In genomic region chr4:189722324-189723003, GRCh38 we compare ENCODE assay signal across 8 cellular contexts.
DNase-seq lines count a peak whose midpoint lies in the region; ATAC-seq and TF ChIP-seq lines count a peak whose summit lies in the region.
"Not testable (repeated sequence)": the region's sequence is repeated elsewhere in the genome, so short reads cannot be mapped to it uniquely, and the experiment has no call there.

No MANE protein-coding gene starts in this region.

- not testable (repeated sequence) for H3K27me3 ChIP-seq in A673 (replicated peaks; ENCODE audit: insufficient read depth, low read depth, low read length, poor library complexity); brain microvascular endothelial cell (replicated peaks); right lobe of liver; sigmoid colon

- not testable (repeated sequence) for H3K36me3 ChIP-seq in A673 (ENCODE audit: insufficient read depth, low read length, poor library complexity, severe bottlenecking); brain microvascular endothelial cell (replicated peaks); right lobe of liver; sigmoid colon

- H3K27ac ChIP-seq in A673 (ENCODE audit: low read depth, low read length, poor library complexity, severe bottlenecking); brain microvascular endothelial cell; right lobe of liver: not testable (repeated sequence)
- peak overlapping the region in 2 of 4 donors; percentile 31 to 61 for H3K27ac ChIP-seq in sigmoid colon

- in situ Hi-C loops in brain microvascular endothelial cell (cut with HindIII; ENCODE audit: low pct_ligation_motif_present, low sequenced_read_pairs), result not testable (repeated sequence)

- not testable (repeated sequence) for H3K4me3 ChIP-seq in A673 (ENCODE audit: low read depth, low read length, poor library complexity, severe bottlenecking); brain microvascular endothelial cell (ENCODE audit: low read depth, low read length); fibroblast of villous mesenchyme (ENCODE audit: low read depth, low read length)
- H3K4me3 ChIP-seq in right lobe of liver (peak overlapping the region in 1 of 3 donors; percentile 26), sigmoid colon (peak overlapping the region in 2 of 4 donors; percentile 14 to 30)

- TF ChIP-seq EP300 in sigmoid colon (IDR thresholded peaks at IDR 0.05), result not testable (repeated sequence)

- BruUV-seq in A673 (replicated peaks; lab: Mats Ljungman, UMichigan), result not testable (repeated sequence)

- H3K4me1 ChIP-seq in A673 (ENCODE audit: insufficient read depth, low read length, poor library complexity, severe bottlenecking); right lobe of liver; sigmoid colon: not testable (repeated sequence)

- peak; percentile 22 to 56 (median 47) for ATAC-seq in right lobe of liver

- peak; percentile 46 for DNase-seq in A673 (ENCODE audit: low spot score)
- peak; percentile 82 for DNase-seq in H4 (ENCODE audit: low spot score)
- DNase-seq in NCI-H1930 (lab: John Stamatoyannopoulos, UW), result peak; percentile 92 to 93
- peak; percentile 88 to 89 for DNase-seq in SHP77 (lab: John Stamatoyannopoulos, UW)
- DNase-seq in brain microvascular endothelial cell, result peak; percentile 40
- peak; percentile 36 for DNase-seq in fibroblast of villous mesenchyme (ENCODE audit: low read depth)
- peak in 2 of 3 donors; percentile 37 to 58 for DNase-seq in right lobe of liver
- peak; percentile 71 for DNase-seq in sigmoid colon

- not testable (repeated sequence) for H3K9me3 ChIP-seq in A673 (ENCODE audit: low read depth, low read length, poor library complexity, severe bottlenecking); right lobe of liver; sigmoid colon

- POLR2A ChIA-PET in A673 (lab: Charles Lee; ENCODE audit: low non-redundant PET), result not testable (repeated sequence)

- CTCF ChIA-PET in A673 (lab: Charles Lee), result not testable (repeated sequence)

- intact Hi-C loops in A673 (cut with micrococcal nuclease; ENCODE audit: unreplicated experiment); right lobe of liver (cut with DNase I); sigmoid colon (cut with DNase I): not testable (repeated sequence)

- 35% methylated on average over 13 of the region's 23 CpGs for WGBS in right lobe of liver (ENCODE audit: insufficient coverage, low coverage, low lambda C conversion rate, missing lambda C conversion rate)
- whole genome bisulfite sequencing in sigmoid colon, 2 donors, result 68 to 70% methylated on average over 21 of the region's 23 CpGs

- TF ChIP-seq CTCF in A673 (conservative IDR thresholded peaks at IDR 0.05; ENCODE audit: low read depth, low read length); brain microvascular endothelial cell (IDR thresholded peaks at IDR 0.05; ENCODE audit: low read depth, low read length, missing control alignments); fibroblast of villous mesenchyme (IDR thresholded peaks at IDR 0.05; ENCODE audit: insufficient read depth, low read depth, low read length); right lobe of liver (IDR thresholded peaks at IDR 0.05); sigmoid colon (IDR thresholded peaks at IDR 0.05): not testable (repeated sequence)

- not testable (repeated sequence) for TF ChIP-seq POLR2A in right lobe of liver (IDR thresholded peaks at IDR 0.05); sigmoid colon (IDR thresholded peaks at IDR 0.05)

Comparison
In these comparisons a context has a peak if more than half of its experiments do, and no peak if none do; other contexts are left out.
1. DNase-seq: peak in every context shown above with its lines; median percentile 92 in NCI-H1930; 88 in SHP77; 82 in H4; 71 in sigmoid colon; 48 in right lobe of liver; 46 in A673; 40 in brain microvascular endothelial cell; 36 in fibroblast of villous mesenchyme.